ENCODE assay signal across 21 cellular contexts in genomic region chr6:50842861-50843384, GRCh38. TPM values are rescaled to one million over a fixed set of nuclear protein-coding genes. Genes with fewer than 3 reads are reported as not detected.
DNase-seq lines count a peak whose midpoint lies in the region; FAIRE-seq and TF ChIP-seq lines count a peak whose summit lies in the region.
"Had no signal": no experiment of that assay in that cellular context is flagged by ENCODE, and none has a peak within 500 bp of the region (broad histone marks: within the 10 kb centered on the region; RNA-seq: fewer than 3 reads in every experiment).

No MANE protein-coding gene starts in this region.

- H3K36me3 ChIP-seq in endodermal cell (ENCODE audit: control insufficient read depth, insufficient read depth, low read length) (no peaks in the 10 kb centered on the region), keratinocyte (ENCODE audit: control insufficient read depth in 2 of 2, extremely low read depth in 1 of 2, insufficient read depth in 2 of 2, low read length in 2 of 2) (no peaks in the 10 kb centered on the region), smooth muscle cell (ENCODE audit: low read depth) (no peaks in the 10 kb centered on the region)
- H3K36me3 ChIP-seq: upper lobe of right lung had no signal

- WGBS in endodermal cell (ENCODE audit: insufficient coverage in 1 of 2, insufficient read length in 1 of 2), 2 experiments, result 1 to 3% methylated on average over 6 to 32 of the region's 32 CpGs
- WGBS in smooth muscle cell (ENCODE audit: low lambda C conversion rate), result 1% methylated on average over 32 of the region's 32 CpGs

- peak overlapping the region; percentile 22 for H3K4me3 ChIP-seq in endodermal cell (ENCODE audit: low read length)
- H3K4me3 ChIP-seq in keratinocyte (ENCODE audit: control insufficient read depth in 2 of 3, extremely low read depth in 1 of 3, insufficient read depth in 2 of 3, low read depth in 1 of 3, low read length in 3 of 3), result peak overlapping the region in 2 of 3 experiments; percentile 52 to 54
- H3K4me3 ChIP-seq in smooth muscle cell, result no peak overlapping the region
- H3K4me3 ChIP-seq: upper lobe of right lung had no signal

- H3K27ac ChIP-seq in endodermal cell (ENCODE audit: low read depth, low read length) (no peak overlapping the region), keratinocyte (ENCODE audit: control insufficient read depth, insufficient read depth, low read length) (no peak overlapping the region), smooth muscle cell (ENCODE audit: low read depth) (no peak overlapping the region)
- H3K27ac ChIP-seq: upper lobe of right lung had no signal

- H3K4me2 ChIP-seq in keratinocyte (ENCODE audit: control insufficient read depth, extremely low read depth, insufficient read depth, low read depth, low read length), result peak overlapping the region; percentile 82
- H3K4me2 ChIP-seq in smooth muscle cell, result peak overlapping the region; percentile 80

- peak overlapping the region; percentile 74 for H3K27ac Mint-ChIP-seq in T-helper 2 cell treated with Interferon-gamma antibody and Interleukin-4, amounts not matched to agents 5 μg/mL and 100 μg/mL, for 36 hours
- H3K27ac Mint-ChIP-seq in endodermal cell, result no peak overlapping the region
- no peak overlapping the region for H3K27ac Mint-ChIP-seq in osteocyte (ENCODE audit: unreplicated experiment)
- H3K27ac Mint-ChIP-seq: stimulated activated naive CD8-positive, alpha-beta T cell treated with anti-CD3 and anti-CD28 coated beads, Interleukin-15, amount 100 ng/mL, for 72 hours had no signal

- no peak for FAIRE-seq in keratinocyte (lab: Jason Lieb, UNC)
- FAIRE-seq: astrocyte had no signal

- no peaks in the 10 kb centered on the region for H3K4me1 ChIP-seq in endodermal cell (ENCODE audit: control insufficient read depth, insufficient read depth, low read length)
- peaks cover 17% of the 10 kb centered on the region for H3K4me1 ChIP-seq in keratinocyte (ENCODE audit: control insufficient read depth, extremely low read depth, insufficient read depth, low read length)
- peaks cover 18% of the 10 kb centered on the region for H3K4me1 ChIP-seq in smooth muscle cell (ENCODE audit: low read depth)
- H3K4me1 ChIP-seq: upper lobe of right lung had no signal

- H2AFZ ChIP-seq in keratinocyte (ENCODE audit: control insufficient read depth, low read length) (peak overlapping the region; percentile 91), smooth muscle cell (ENCODE audit: low read depth) (peak overlapping the region; percentile 25)

- dilution Hi-C loops in keratinocyte (cut with MboI; ENCODE audit: extremely low pct_ligation_motif_present, low sequenced_read_pairs), result no loop called here

- H3K79me2 ChIP-seq in keratinocyte (ENCODE audit: control insufficient read depth, insufficient read depth, low read length) (no peaks in the 10 kb centered on the region), smooth muscle cell (ENCODE audit: low read depth) (no peaks in the 10 kb centered on the region)

- H3K4me3 Mint-ChIP-seq in T-helper 2 cell treated with Interferon-gamma antibody and Interleukin-4, amounts not matched to agents 5 μg/mL and 100 μg/mL, for 36 hours, result no peak overlapping the region
- H3K4me3 Mint-ChIP-seq in endodermal cell (peak overlapping the region; percentile 37), osteocyte (ENCODE audit: unreplicated experiment) (no peak overlapping the region)
- H3K4me3 Mint-ChIP-seq: stimulated activated naive CD8-positive, alpha-beta T cell treated with anti-CD3 and anti-CD28 coated beads, Interleukin-15, amount 100 ng/mL, for 72 hours had no signal

- peaks cover 96% of the 10 kb centered on the region for H3K27me3 Mint-ChIP-seq in T-helper 2 cell treated with Interferon-gamma antibody and Interleukin-4, amounts not matched to agents 5 μg/mL and 100 μg/mL, for 36 hours (ENCODE audit: low read depth)
- peaks cover 99% of the 10 kb centered on the region for H3K27me3 Mint-ChIP-seq in endodermal cell (ENCODE audit: insufficient read depth)
- peaks cover 3% of the 10 kb centered on the region for H3K27me3 Mint-ChIP-seq in osteocyte (ENCODE audit: unreplicated experiment)

- H3K36me3 Mint-ChIP-seq in T-helper 2 cell treated with Interferon-gamma antibody and Interleukin-4, amounts not matched to agents 5 μg/mL and 100 μg/mL, for 36 hours (ENCODE audit: low read depth), result peaks cover 2% of the 10 kb centered on the region
- no peaks in the 10 kb centered on the region for H3K36me3 Mint-ChIP-seq in endodermal cell (ENCODE audit: low read depth)
- peaks cover 31% of the 10 kb centered on the region for H3K36me3 Mint-ChIP-seq in osteocyte (ENCODE audit: unreplicated experiment)

- TF ChIP-seq CTCF in endodermal cell (conservative IDR thresholded peaks at IDR 0.05) (no peak), keratinocyte (optimal IDR thresholded peaks at IDR 0.05 in 1 of 3, IDR thresholded peaks at IDR 0.05 in 1 of 3, conservative IDR thresholded peaks at IDR 0.05 in 1 of 3; ENCODE audit: extremely low read depth in 1 of 3, insufficient read depth in 2 of 3, low read length in 3 of 3) (no peak), smooth muscle cell (IDR thresholded peaks at IDR 0.05; ENCODE audit: borderline replicate concordance, insufficient read depth, poor library complexity, severe bottlenecking) (no peak), osteocyte (IDR thresholded peaks at IDR 0.05) (no peak)

- H3F3A ChIP-seq in smooth muscle cell (ENCODE audit: low read depth), result no peaks in the 10 kb centered on the region

- no peaks in the 10 kb centered on the region for H3K9me3 Mint-ChIP-seq in T-helper 2 cell treated with Interferon-gamma antibody and Interleukin-4, amounts not matched to agents 5 μg/mL and 100 μg/mL, for 36 hours
- H3K9me3 Mint-ChIP-seq in endodermal cell, result no peaks in the 10 kb centered on the region
- no peaks in the 10 kb centered on the region for H3K9me3 Mint-ChIP-seq in osteocyte (ENCODE audit: unreplicated experiment)
- H3K9me3 Mint-ChIP-seq: activated naive CD4-positive, alpha-beta T cell treated with anti-CD3 and anti-CD28 coated beads, Interleukin-2, amount 50 U/mL, for 72 hours had no signal

- DNase-seq in T-helper 2 cell treated with Interferon-gamma antibody and Interleukin-4, amounts not matched to agents 5 μg/mL and 100 μg/mL, for 36 hours (ENCODE audit: low spot score), result no peak
- DNase-seq in T-helper 2 cell, result no peak
- peak; percentile 83 for DNase-seq in endodermal cell
- DNase-seq in keratinocyte (ENCODE audit: low read depth, low spot score), result no peak
- DNase-seq in smooth muscle cell (lab: John Stamatoyannopoulos, UW; ENCODE audit: unreplicated experiment), result no peak
- DNase-seq in NCI-H524 treated with DMSO at 0.1 percent for 48 hours (lab: John Stamatoyannopoulos, UW), result no peak
- DNase-seq in osteocyte (ENCODE audit: extremely low spot score, unreplicated experiment), result no peak
- DNase-seq in effector CD4-positive, alpha-beta T cell, result no peak
- DNase-seq: 8988T; activated CD4-positive, alpha-beta T cell treated with anti-CD3 and anti-CD28 coated beads, Interleukin-2, amount 50 U/mL, for 1 hour; activated T-cell treated with anti-CD3 and anti-CD28 coated beads for 4 hours; foreskin fibroblast; Karpas-422; NCI-H1048; NCI-H510A treated with DMSO at 0.1 percent for 48 hours; stimulated activated naive CD8-positive, alpha-beta T cell treated with anti-CD3 and anti-CD28 coated beads, Interleukin-15, amount 100 ng/mL, for 72 hours; upper lobe of right lung had no signal

- H4K20me1 ChIP-seq in keratinocyte (ENCODE audit: control insufficient read depth, extremely low read depth, insufficient read depth, low read length) (no peaks in the 10 kb centered on the region), smooth muscle cell (ENCODE audit: low read depth) (no peaks in the 10 kb centered on the region)

- no peaks in the 10 kb centered on the region for H3K4me1 Mint-ChIP-seq in T-helper 2 cell treated with Interferon-gamma antibody and Interleukin-4, amounts not matched to agents 5 μg/mL and 100 μg/mL, for 36 hours (ENCODE audit: low read depth)
- H3K4me1 Mint-ChIP-seq in endodermal cell, result peaks cover 45% of the 10 kb centered on the region
- H3K4me1 Mint-ChIP-seq in osteocyte (ENCODE audit: unreplicated experiment), result peaks cover 11% of the 10 kb centered on the region

- H3K27me3 ChIP-seq in endodermal cell (ENCODE audit: control insufficient read depth, insufficient read depth, low read length, poor library complexity, severe bottlenecking) (peaks cover 100% of the 10 kb centered on the region), keratinocyte (ENCODE audit: control insufficient read depth, extremely low read depth, insufficient read depth, low read length) (peaks cover 9% of the 10 kb centered on the region), smooth muscle cell (ENCODE audit: low read depth) (peaks cover 100% of the 10 kb centered on the region)

- H3K9me3 ChIP-seq in endodermal cell (ENCODE audit: control insufficient read depth, low read length) (no peaks in the 10 kb centered on the region), keratinocyte (ENCODE audit: control insufficient read depth, low read depth, low read length) (no peaks in the 10 kb centered on the region), smooth muscle cell (replicated peaks; ENCODE audit: low read depth) (no peaks in the 10 kb centered on the region)
- H3K9me3 ChIP-seq: upper lobe of right lung had no signal

- no peaks in the 10 kb centered on the region for H3K9me1 ChIP-seq in keratinocyte (ENCODE audit: control insufficient read depth, extremely low read depth, insufficient read depth, low read length)

- H3K9ac ChIP-seq in endodermal cell (ENCODE audit: extremely low read depth, low read length, poor library complexity, severe bottlenecking) (no peak overlapping the region), keratinocyte (ENCODE audit: control insufficient read depth, extremely low read depth, insufficient read depth, low read length) (peak overlapping the region; percentile 48), smooth muscle cell (ENCODE audit: low read depth) (no peak overlapping the region)

RNA-seq across cellular contexts. Expression of gene TFAP2B, which starts 24.3 kb away (rescaled TPM):
- not detected for total RNA-seq in endodermal cell
- polyA plus RNA-seq in endodermal cell (2013, experiment 1 of 2), result 42.1 TPM
- polyA plus RNA-seq in endodermal cell (2013, experiment 2 of 2), result 36.6 TPM
- polyA plus RNA-seq in keratinocyte, result 0.01 to 0.08 TPM in 2 of 3 replicates, not detected in the other
- polyA plus RNA-seq in keratinocyte (2011; ENCODE audit: low read depth), result not detected
- polyA plus RNA-seq in keratinocyte (2011; cell fraction: cytosol; rRNA removed), result not detected in 2 replicates
- not detected in 2 replicates for polyA plus RNA-seq in keratinocyte (2011; cell fraction: nucleus; rRNA removed)
- polyA plus RNA-seq in keratinocyte (2012; ENCODE audit: low replicate concordance), result 0.24 TPM in 1 of 2 replicates, not detected in the other
- polyA minus RNA-seq in keratinocyte, result 0.43 TPM in 1 of 3 replicates, not detected in the others
- not detected for polyA minus RNA-seq in keratinocyte (2011; cell fraction: cytosol; rRNA and poly(A)+ RNA removed)
- polyA minus RNA-seq in keratinocyte (2011; cell fraction: nucleus; rRNA and poly(A)+ RNA removed), result not detected in 2 replicates
- not detected in 2 replicates for total RNA-seq in smooth muscle cell
- polyA plus RNA-seq in smooth muscle cell, result not detected in 2 replicates
- total RNA-seq in osteocyte, result 26.4 and 27.5 TPM in 2 replicates
- total RNA-seq: activated naive CD4-positive, alpha-beta T cell treated with anti-CD3 and anti-CD28 coated beads, Interleukin-2, amount 50 U/mL, for 72 hours; astrocyte; omental fat pad; sciatic nerve; upper lobe of right lung had no signal

Comparison
In these comparisons a context has a peak if more than half of its experiments do, and no peak if none do; other contexts are left out.
1. RNA of gene TFAP2B, which starts 24.3 kb away (total RNA-seq): 26.4 to 27.5 TPM in osteocyte; not detected in endodermal cell and not detected in smooth muscle cell; every median in the first group is over 10 times any median in the second.